Comparison of ENCODE assay signal across 15 cellular contexts in genomic region chr16:87507351-87508069, GRCh38. TPM values are rescaled to one million over a fixed set of nuclear protein-coding genes. Genes with fewer than 3 reads are reported as not detected.
DNase-seq lines count a peak whose midpoint lies in the region; ATAC-seq and TF ChIP-seq lines count a peak whose summit lies in the region.
"Had no signal": no experiment of that assay in that cellular context is flagged by ENCODE, and none has a peak within 500 bp of the region (broad histone marks: within the 10 kb centered on the region; RNA-seq: fewer than 3 reads in every experiment).

No MANE protein-coding gene starts in this region.

- H3K9me3 ChIP-seq in neutrophil = no peaks in the 10 kb centered on the region

- TF ChIP-seq CTCF in neutrophil (IDR thresholded peaks at IDR 0.05) = no peak

- H3K27ac ChIP-seq in neutrophil = peak overlapping the region; percentile 87

- H3K4me1 ChIP-seq in neutrophil (ENCODE audit: control insufficient read depth in 1 of 2, insufficient read depth in 1 of 2, low read depth in 1 of 2, low read length in 1 of 2) = peaks cover 31% of the 10 kb centered on the region in 2 experiments

- H3K4me3 ChIP-seq in neutrophil (ENCODE audit: low read depth in 1 of 2, low read length in 1 of 2) = peak overlapping the region; percentile 54

- DNase-seq in GF-D8 (lab: John Stamatoyannopoulos, UW) (peak; percentile 10), cerebellum (ENCODE audit: low spot score) (peak; percentile 58), islet precursor cell (peak; percentile 49), NCI-H524 (lab: John Stamatoyannopoulos, UW) (no peak), SKM-1 treated with dmso at 0.1 percent for 144 hours (lab: John Stamatoyannopoulos, UW; ENCODE audit: unreplicated experiment) (no peak)
- no peak for DNase-seq in activated CD4-positive, alpha-beta T cell treated with anti-CD3 and anti-CD28 coated beads for 48 hours
- DNase-seq: activated CD4-positive, alpha-beta T cell treated with anti-CD3 and anti-CD28 coated beads, Interleukin-2, amount 10 ng/mL, durations not matched to agents 24 days and 14 days; cerebellar nuclear complex; erythroblast; H9; mesendoderm; NCI-H1930; NCI-H526 treated with DMSO at 0.1 percent for 48 hours had no signal

- no peaks in the 10 kb centered on the region for H3K36me3 ChIP-seq in neutrophil

- no peaks in the 10 kb centered on the region for H3K27me3 ChIP-seq in neutrophil

- ATAC-seq in HG03565 (IDR thresholded peaks at IDR 0.05; ENCODE audit: unreplicated experiment) = no peak

RNA-seq across cellular contexts. Expression of gene ZCCHC14, which starts 14.7 kb away (rescaled TPM):
- total RNA-seq in cerebellum = 45.1 TPM

Comparison
In these comparisons a context has a peak if more than half of its experiments do, and no peak if none do; other contexts are left out.
1. DNase-seq: peak in GF-D8 (single experiment), cerebellum (single experiment) and islet precursor cell (single experiment); none in NCI-H524 (0 of 2), activated CD4-positive, alpha-beta T cell treated with anti-CD3 and anti-CD28 coated beads for 48 hours (single experiment) and SKM-1 treated with dmso at 0.1 percent for 144 hours (single experiment).